Comparison of ENCODE assay signal across 8 cellular contexts in the genomic region with DNA sequence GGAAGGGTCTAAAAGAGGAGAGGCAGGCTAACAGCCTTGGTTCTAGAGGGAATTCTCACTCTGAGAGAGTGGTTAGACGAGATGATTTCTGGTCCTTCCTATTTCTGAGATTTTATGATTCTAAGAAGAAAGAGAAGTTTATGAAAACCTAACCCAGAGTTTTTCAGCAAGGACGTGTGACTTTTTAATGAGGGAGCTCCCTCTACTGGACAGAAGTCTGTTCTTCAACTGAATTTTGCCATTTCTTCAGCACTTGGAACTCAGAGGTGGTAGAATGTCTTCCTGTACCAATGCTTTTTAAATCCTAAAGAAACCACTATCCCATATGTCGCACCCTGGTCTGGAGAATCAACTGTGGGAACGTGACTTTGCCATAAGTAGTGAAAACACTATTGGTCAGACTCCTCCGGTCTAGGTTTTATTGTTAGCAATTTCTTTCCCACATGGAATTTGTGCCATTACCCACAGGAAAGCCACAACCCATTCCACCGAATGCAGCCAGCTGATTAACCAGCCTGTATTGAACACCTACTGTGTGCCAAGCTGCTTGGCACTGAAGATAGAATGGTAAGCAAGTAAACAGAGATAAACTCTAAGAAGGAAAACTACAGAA.
A peak's percentile ranks its signal among the peaks of the same experiment; 100 is the strongest.
DNase-seq lines count a peak whose midpoint lies in the region; TF ChIP-seq lines count a peak whose summit lies in the region.

No MANE protein-coding gene starts in this region.

- H3K27me3 ChIP-seq in AG04450 (ENCODE audit: control insufficient read depth, insufficient read depth, low read length) (peaks cover 2% of the 10 kb centered on the region), HL-60 (ENCODE audit: insufficient read depth, poor library complexity, severe bottlenecking) (no peaks in the 10 kb centered on the region), parathyroid adenoma (ENCODE audit: control insufficient read depth, insufficient read depth, low read length) (no peaks in the 10 kb centered on the region)

- no peaks in the 10 kb centered on the region for H3K79me2 ChIP-seq in parathyroid adenoma

- H3K9me3 ChIP-seq in AG04450 (ENCODE audit: control insufficient read depth, insufficient read depth, low read length): no peaks in the 10 kb centered on the region
- no peaks in the 10 kb centered on the region for H3K9me3 ChIP-seq in parathyroid adenoma (ENCODE audit: control insufficient read depth, low read length)

- CTCF ChIA-PET in AG04450 (lab: Charles Lee): interaction anchor here (0.6 to 2.9 kb wide), 34 partner anchors 9 to 1685 kb away, joined by 3 to 30 read pairs (median 5); no protein-coding TSS in a partner anchor

- DNase-seq in AG04450 (ENCODE audit: low read depth, low spot score) (peak; percentile 20), GM12865 (ENCODE audit: low read depth) (peak; percentile 49), HL-60 (ENCODE audit: low read depth in 1 of 2, low spot score in 1 of 2) (peak in 1 of 2 experiments; percentile 13), SK-N-DZ (ENCODE audit: low spot score) (peak; percentile 67), fibroblast of mammary gland (ENCODE audit: low read depth) (peak; percentile 64), 8988T (no peak)
- no peak for DNase-seq in activated T-cell treated with anti-CD3 and anti-CD28 coated beads, Interleukin-2, amount 50 U/mL, for 48 hours

- POLR2A ChIA-PET in AG04450 (lab: Yijun Ruan, JAX): no interaction called here

- no peaks in the 10 kb centered on the region for H3K4me1 ChIP-seq in parathyroid adenoma

- no peaks in the 10 kb centered on the region for H3K36me3 ChIP-seq in parathyroid adenoma (ENCODE audit: control insufficient read depth, insufficient read depth, low read length)

- no peak overlapping the region for H3K9ac ChIP-seq in parathyroid adenoma

- no peak overlapping the region for H2AFZ ChIP-seq in parathyroid adenoma

- H3K27ac ChIP-seq in AG04450 (ENCODE audit: low read depth, low read length) (no peak overlapping the region), HL-60 (replicated peaks) (no peak overlapping the region), parathyroid adenoma (no peak overlapping the region)

- H3K4me3 ChIP-seq in AG04450 (ENCODE audit: low read depth, low read length): no peak overlapping the region
- no peak overlapping the region for H3K4me3 ChIP-seq in GM12865 (ENCODE audit: low read depth, low read length)
- H3K4me3 ChIP-seq in HL-60 (replicated peaks; ENCODE audit: insufficient read depth, low read length): no peak overlapping the region
- H3K4me3 ChIP-seq in fibroblast of mammary gland (ENCODE audit: control insufficient read depth, low read depth, low read length): no peak overlapping the region
- H3K4me3 ChIP-seq in parathyroid adenoma (ENCODE audit: low read depth, low read length): no peak overlapping the region

- TF ChIP-seq CTCF in AG04450 (IDR thresholded peaks at IDR 0.05; ENCODE audit: low read depth, low read length) (peak; percentile 76), GM12865 (IDR thresholded peaks at IDR 0.05; ENCODE audit: insufficient read depth, low read depth, low read length, missing control alignments) (peak; percentile 61), HL-60 (IDR thresholded peaks at IDR 0.05; ENCODE audit: insufficient read depth, low read length) (peak; percentile 11), fibroblast of mammary gland (conservative IDR thresholded peaks at IDR 0.05; ENCODE audit: control insufficient read depth, insufficient read depth, low read depth, low read length) (peak; percentile 76), parathyroid adenoma (IDR thresholded peaks at IDR 0.05) (peak; percentile 21)

- no peak overlapping the region for H3K4me2 ChIP-seq in parathyroid adenoma (ENCODE audit: low read length)

Comparison
In these comparisons a context has a peak if more than half of its experiments do, and no peak if none do; other contexts are left out.
1. DNase-seq: peak in AG04450 (single experiment), GM12865 (single experiment), SK-N-DZ (single experiment) and fibroblast of mammary gland (single experiment); none in 8988T (single experiment) and activated T-cell treated with anti-CD3 and anti-CD28 coated beads, Interleukin-2, amount 50 U/mL, for 48 hours (0 of 2).
2. CTCF ChIP-seq: peak in every context shown above with its lines; median percentile 76 in AG04450; 76 in fibroblast of mammary gland; 61 in GM12865; 21 in parathyroid adenoma; 11 in HL-60.